6 cellular contexts compared by ENCODE assay signal in genomic region chr3:81027344-81027743, GRCh38.
"Had no signal": no experiment of that assay in that cellular context is flagged by ENCODE, and none has a peak within 500 bp of the region (broad histone marks: within the 10 kb centered on the region; RNA-seq: fewer than 3 reads in every experiment).

No MANE protein-coding gene starts in this region.

- H3K27ac ChIP-seq: GM23248 had no signal

- ATAC-seq: HCT116 had no signal

- DNase-seq: GM23248, GOT3, H7, HFFc6, KBM-7 had no signal
